Comparison of ENCODE assay signal across 1 cellular context in the genomic region with DNA sequence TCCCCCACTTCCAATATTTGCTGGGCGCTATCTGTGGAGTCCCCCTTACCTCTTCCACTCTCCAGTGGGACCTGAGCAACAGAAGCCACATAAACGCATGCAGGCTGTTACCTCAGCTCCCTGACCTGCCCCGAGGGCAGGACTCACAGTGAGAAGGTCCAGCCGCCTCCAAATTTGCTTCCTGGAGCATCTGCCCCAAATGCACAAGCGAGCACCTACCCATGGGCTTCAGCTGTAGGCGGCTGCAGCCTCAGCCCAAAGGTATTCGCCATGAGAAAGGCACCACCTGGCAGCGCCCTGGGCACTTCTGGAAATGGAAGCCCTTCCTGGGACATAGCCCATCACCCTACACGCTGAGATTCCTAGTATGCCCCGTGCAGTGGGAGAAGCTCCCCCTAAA.
TF ChIP-seq lines count a peak whose summit lies in the region.

No MANE protein-coding gene starts in this region.

TF ChIP-seq in HepG2, 621 proteins besides CTCF, POLR2A, EP300 and RAD21:
- TF ChIP-seq PRPF4 (IDR thresholded peaks at IDR 0.05; ENCODE audit: low read depth, low read length, poor library complexity, severe bottlenecking) (no peak), ARNTL (CRISPR knock-in tag; IDR thresholded peaks at IDR 0.05) (no peak)
